ENCODE assay signal across 13 cellular contexts in genomic region chr10:46451365-46451764, GRCh38. TPM values are rescaled to one million over a fixed set of nuclear protein-coding genes. Genes with fewer than 3 reads are reported as not detected.
DNase-seq lines count a peak whose midpoint lies in the region; ATAC-seq, FAIRE-seq and TF ChIP-seq lines count a peak whose summit lies in the region.
"Not testable (repeated sequence)": the region's sequence is repeated elsewhere in the genome, so short reads cannot be mapped to it uniquely, and the experiment has no call there.
"Had no signal": no experiment of that assay in that cellular context is flagged by ENCODE, and none has a peak within 500 bp of the region (broad histone marks: within the 10 kb centered on the region; RNA-seq: fewer than 3 reads in every experiment).

No MANE protein-coding gene starts in this region.

- not testable (repeated sequence) for DNase-seq in K562 (ENCODE audit: extremely low read depth in 1 of 4, low spot score in 3 of 4); Right ventricle myocardium inferior (ENCODE audit: missing footprints); right cardiac atrium; HepG2 (ENCODE audit: low spot score); natural killer cell treated with Interleukin-12 subunit alpha and Interleukin-12 subunit beta and Interleukin-15 and Interleukin-18, amount 100 ng/mL, for 72 hours (ENCODE audit: low spot score); aorta
- peak; percentile 27 for DNase-seq in stomach

- not testable (repeated sequence) for H3K27me3 Mint-ChIP-seq in natural killer cell treated with Interleukin-12 subunit alpha and Interleukin-12 subunit beta and Interleukin-15 and Interleukin-18, amount 100 ng/mL, for 72 hours

- not testable (repeated sequence) for TF ChIP-seq POLR2A in K562 (conservative IDR thresholded peaks at IDR 0.05); HepG2 (IDR thresholded peaks at IDR 0.05; ENCODE audit: insufficient read depth in 1 of 2, low read depth in 2 of 2, low read length in 2 of 2); stomach (IDR thresholded peaks at IDR 0.05)

- CTCF ChIA-PET in K562 (lab: Yijun Ruan, JAX; ENCODE audit: low intra/inter-chr PET ratio); HepG2 (lab: Yijun Ruan, JAX; ENCODE audit: low intra/inter-chr PET ratio, low total read pairs): not testable (repeated sequence)

- H3K4me2 ChIP-seq in K562 (ENCODE audit: insufficient read depth, low read length); HepG2 (ENCODE audit: low read depth, low read length): not testable (repeated sequence)

- not testable (repeated sequence) for BruUV-seq in K562 (replicated peaks; lab: Mats Ljungman, UMichigan); HepG2 (replicated peaks; lab: Mats Ljungman, UMichigan)

- not testable (repeated sequence) for H3K27ac ChIP-seq in K562 (ENCODE audit: extremely low read depth, low read depth, low read length); right cardiac atrium (ENCODE audit: low read length); HepG2 (ENCODE audit: extremely low read length, insufficient read depth, low read length); stomach; aorta (ENCODE audit: low read depth in 1 of 2, low read length in 2 of 2)

- POLR2A ChIA-PET in K562 (lab: Yijun Ruan, JAX); HepG2 (lab: Yijun Ruan, JAX): not testable (repeated sequence)

- H3K27me3 ChIP-seq in K562 (ENCODE audit: control insufficient read depth in 2 of 2, insufficient read depth in 2 of 2, low read length in 2 of 2); right cardiac atrium (ENCODE audit: control insufficient read depth, insufficient read depth); HepG2 (ENCODE audit: control insufficient read depth in 1 of 2, insufficient read depth in 2 of 2, low read length in 2 of 2); stomach; aorta (ENCODE audit: control insufficient read depth in 1 of 2, insufficient read depth in 2 of 2, low read length in 1 of 2): not testable (repeated sequence)

- H3K4me3 Mint-ChIP-seq in natural killer cell treated with Interleukin-12 subunit alpha and Interleukin-12 subunit beta and Interleukin-15 and Interleukin-18, amount 100 ng/mL, for 72 hours: not testable (repeated sequence)

- ATAC-seq in K562 (peak; percentile 32; the same call in 2 of the 3 replicates), Right ventricle myocardium inferior (peak; percentile 27), right cardiac atrium (peak; percentile 48 to 57), HepG2 (peak; percentile 67), aorta (ENCODE audit: low FRiP score) (peak; percentile 63)
- peak; percentile 13 to 29 for ATAC-seq in natural killer cell treated with Interleukin-12 subunit alpha and Interleukin-12 subunit beta and Interleukin-15 and Interleukin-18, amount 100 ng/mL, for 72 hours

- H2AFZ ChIP-seq in K562 (ENCODE audit: low read depth, low read length); HepG2 (ENCODE audit: low read length): not testable (repeated sequence)

- in situ Hi-C loops in K562 (cut with MboI); HepG2 (cut with HindIII; ENCODE audit: extremely low pct_ligation_motif_present, low pct_unique_long_range_greater_than_20kb): not testable (repeated sequence)

- not testable (repeated sequence) for H3K36me3 Mint-ChIP-seq in natural killer cell treated with Interleukin-12 subunit alpha and Interleukin-12 subunit beta and Interleukin-15 and Interleukin-18, amount 100 ng/mL, for 72 hours

- H3K27ac Mint-ChIP-seq in natural killer cell treated with Interleukin-12 subunit alpha and Interleukin-12 subunit beta and Interleukin-15 and Interleukin-18, amount 100 ng/mL, for 72 hours: not testable (repeated sequence)

- H3K36me3 ChIP-seq in K562 (ENCODE audit: control insufficient read depth, insufficient read depth, low read length); HepG2 (replicated peaks in 1 of 2; ENCODE audit: control insufficient read depth in 1 of 2, insufficient read depth in 2 of 2, low read length in 2 of 2); stomach; aorta (ENCODE audit: control insufficient read depth in 1 of 2, insufficient read depth in 2 of 2, low read length in 1 of 2): not testable (repeated sequence)

- TF ChIP-seq RAD21 in K562 (CRISPR knock-in tag; conservative IDR thresholded peaks at IDR 0.05 in 1 of 2, IDR thresholded peaks at IDR 0.05 in 1 of 2); HepG2 (CRISPR knock-in tag; IDR thresholded peaks at IDR 0.05): not testable (repeated sequence)

- not testable (repeated sequence) for H4K20me1 ChIP-seq in K562 (replicated peaks; ENCODE audit: control insufficient read depth, insufficient read depth, low read length); HepG2 (ENCODE audit: insufficient read depth, low read length)

- H3K79me2 ChIP-seq in K562 (ENCODE audit: control insufficient read depth, insufficient read depth, low read length); HepG2 (ENCODE audit: insufficient read depth, low read length): not testable (repeated sequence)

- H3K9ac ChIP-seq in K562 (ENCODE audit: insufficient read depth in 1 of 2, low read depth in 2 of 2, low read length in 2 of 2); HepG2 (ENCODE audit: insufficient read depth, low read depth, low read length): not testable (repeated sequence)

- H3K9me3 ChIP-seq in K562 (replicated peaks; ENCODE audit: control insufficient read depth, insufficient read depth, low read depth, low read length); right cardiac atrium (ENCODE audit: control insufficient read depth, low read length); HepG2 (ENCODE audit: low read length); stomach; aorta (ENCODE audit: control insufficient read depth, low read length): not testable (repeated sequence)

- WGBS in K562 (ENCODE audit: insufficient coverage, low coverage, missing lambda C conversion rate): 0% methylated on average over 1 of the region's 1 CpG
- WGBS in right cardiac atrium: 64% methylated on average over 1 of the region's 1 CpG
- WGBS in HepG2 (ENCODE audit: low lambda C conversion rate): 0% methylated on average over 1 of the region's 1 CpG
- 27 to 50% (median 43%) methylated on average over 1 of the region's 1 CpG; no CpG with 5 or more reads in 2 of the 5 donors for WGBS in stomach, 5 donors
- 82 to 91% methylated on average over 1 of the region's 1 CpG for WGBS in aorta, 2 donors

- H3K9me1 ChIP-seq in K562 (ENCODE audit: control insufficient read depth, insufficient read depth, low read length): not testable (repeated sequence)

- not testable (repeated sequence) for H3K4me1 ChIP-seq in K562 (replicated peaks in 1 of 2; ENCODE audit: control insufficient read depth in 2 of 2, insufficient read depth in 2 of 2, low read length in 2 of 2); right cardiac atrium (ENCODE audit: control insufficient read depth, insufficient read depth, low read length); HepG2 (ENCODE audit: insufficient read depth, low read length); stomach; aorta (ENCODE audit: control insufficient read depth in 1 of 2, insufficient read depth in 2 of 2, low read length in 2 of 2)

- TF ChIP-seq EP300 in K562 (IDR thresholded peaks at IDR 0.05; ENCODE audit: low read length); HepG2 (IDR thresholded peaks at IDR 0.05; ENCODE audit: low read depth in 2 of 2, low read length in 2 of 2); HepG2 (CRISPR knock-in tag; IDR thresholded peaks at IDR 0.05; ENCODE audit: borderline replicate concordance); stomach (IDR thresholded peaks at IDR 0.05): not testable (repeated sequence)

- FAIRE-seq in K562 (lab: Jason Lieb, UNC); HepG2 (lab: Jason Lieb, UNC): not testable (repeated sequence)

- not testable (repeated sequence) for H3K4me1 Mint-ChIP-seq in natural killer cell treated with Interleukin-12 subunit alpha and Interleukin-12 subunit beta and Interleukin-15 and Interleukin-18, amount 100 ng/mL, for 72 hours (ENCODE audit: low read depth in 2 of 2)

- not testable (repeated sequence) for H3K9me3 Mint-ChIP-seq in natural killer cell treated with Interleukin-12 subunit alpha and Interleukin-12 subunit beta and Interleukin-15 and Interleukin-18, amount 100 ng/mL, for 72 hours

- TF ChIP-seq CTCF in K562 (IDR thresholded peaks at IDR 0.05 in 2 of 3, conservative IDR thresholded peaks at IDR 0.05 in 1 of 3; ENCODE audit: insufficient read depth in 2 of 3, low read depth in 1 of 3, low read length in 3 of 3); HepG2 (CRISPR knock-in tag; IDR thresholded peaks at IDR 0.05); stomach (IDR thresholded peaks at IDR 0.05): not testable (repeated sequence)

- H3K4me3 ChIP-seq in K562; right cardiac atrium (ENCODE audit: low read length); HepG2 (replicated peaks in 1 of 3; ENCODE audit: insufficient read depth in 1 of 3, low read depth in 2 of 3, low read length in 3 of 3); stomach; aorta (ENCODE audit: low read length in 2 of 2): not testable (repeated sequence)

- intact Hi-C loops in K562 (cut with micrococcal nuclease); Right ventricle myocardium inferior (cut with DNase I); right cardiac atrium (cut with DNase I); HepG2 (cut with micrococcal nuclease; ENCODE audit: unreplicated experiment); stomach (cut with DNase I; ENCODE audit: low total_unique reads); aorta (cut with DNase I): not testable (repeated sequence)

RNA-seq across cellular contexts. Expression of gene NPY4R, which starts 14.4 kb away (rescaled TPM):
- total RNA-seq in K562 (2011; cell fraction: chromatin; rRNA removed; ENCODE audit: low replicate concordance): not detected in 2 replicates
- not detected in 2 replicates for total RNA-seq in K562 (2011; cell fraction: nucleolus; rRNA removed)
- total RNA-seq in K562 (2011; cell fraction: nucleoplasm; rRNA removed): not detected in 2 replicates
- total RNA-seq in K562 (2014; rRNA removed) (not detected in 2 replicates), K562 (2014; rRNA removed; fragmentation: Illumina TruSeq; extraction: Trizol) (not detected in 2 replicates), K562 (2015; rRNA removed; fragmentation: Illumina TruSeq; extraction: Trizol) (not detected in 2 replicates), K562 (2021) (not detected in 2 replicates), Right ventricle myocardium inferior (not detected), right cardiac atrium (under 1 TPM in 2 of 4 donors, not detected in 2; 0.19 to 0.40 TPM), HepG2 (2016; rRNA removed; fragmentation: Illumina TruSeq; extraction: Trizol) (not detected in 2 replicates), stomach (10 to 100 TPM in 1 of 5 donors, 1 to 10 TPM in 1, not detected in 3; 3.0 to 22.9 TPM), aorta (not detected)
- polyA plus RNA-seq in K562 (2011; rRNA removed) (not detected in 2 replicates), K562 (2014; fragmentation: Illumina TruSeq; extraction: Trizol) (not detected in 2 replicates), K562 (2014; fragmentation: Nextera tagmentation; extraction: Ambion mirVana) (not detected), K562 (2014; rRNA removed) (not detected in 2 replicates), right cardiac atrium (0.09 TPM), HepG2 (2011; rRNA removed) (not detected in 2 replicates), stomach (under 1 TPM in 1 of 3 donors, not detected in 2; 0.19 TPM), aorta (not detected)
- not detected in 2 replicates for polyA plus RNA-seq in K562 (2011; cell fraction: cytosol; rRNA removed)
- polyA plus RNA-seq in K562 (2011; cell fraction: nucleus; rRNA removed): not detected in 2 replicates
- polyA plus RNA-seq in K562 (2012): not detected in 2 replicates
- not detected in 2 replicates for polyA minus RNA-seq in K562 (2011; rRNA and poly(A)+ RNA removed)
- not detected in 2 replicates for polyA minus RNA-seq in K562 (2011; cell fraction: cytosol; rRNA and poly(A)+ RNA removed)
- polyA minus RNA-seq in K562 (2011; cell fraction: nucleus; rRNA and poly(A)+ RNA removed): not detected in 2 replicates
- not detected in 2 replicates for total RNA-seq in HepG2 (2016; cell fraction: cytosol; rRNA removed; fragmentation: Illumina TruSeq; extraction: Trizol; ENCODE audit: low read depth)
- not detected in 2 replicates for total RNA-seq in HepG2 (2016; cell fraction: insoluble cytoplasmic fraction; rRNA removed; fragmentation: Illumina TruSeq; extraction: Trizol)
- not detected in 2 replicates for total RNA-seq in HepG2 (2016; cell fraction: membrane; rRNA removed; fragmentation: Illumina TruSeq; extraction: Trizol)
- not detected in 2 replicates for total RNA-seq in HepG2 (2016; cell fraction: nucleus; rRNA removed; fragmentation: Illumina TruSeq; extraction: Trizol)
- polyA plus RNA-seq in HepG2 (2011; cell fraction: cytosol; rRNA removed): not detected in 2 replicates
- not detected in 2 replicates for polyA plus RNA-seq in HepG2 (2011; cell fraction: nucleus; rRNA removed)
- not detected in 2 replicates for polyA plus RNA-seq in HepG2 (2012)
- polyA plus RNA-seq in HepG2 (2016; cell fraction: cytosol; fragmentation: Illumina TruSeq; extraction: Trizol; ENCODE audit: low read depth): not detected in 2 replicates
- polyA plus RNA-seq in HepG2 (2016; cell fraction: insoluble cytoplasmic fraction; fragmentation: Illumina TruSeq; extraction: Trizol; ENCODE audit: low read depth): not detected in 2 replicates
- polyA plus RNA-seq in HepG2 (2016; cell fraction: membrane; fragmentation: Illumina TruSeq; extraction: Trizol; ENCODE audit: low read depth): not detected in 2 replicates
- not detected in 2 replicates for polyA plus RNA-seq in HepG2 (2016; cell fraction: nucleus; fragmentation: Illumina TruSeq; extraction: Trizol; ENCODE audit: insufficient read depth, low read depth)
- polyA minus RNA-seq in HepG2 (2011; rRNA and poly(A)+ RNA removed; ENCODE audit: low replicate concordance): 29.0 TPM in 1 of 2 replicates, not detected in the other
- not detected in 2 replicates for polyA minus RNA-seq in HepG2 (2011; cell fraction: cytosol; rRNA and poly(A)+ RNA removed)
- not detected in 2 replicates for polyA minus RNA-seq in HepG2 (2011; cell fraction: nucleus; rRNA and poly(A)+ RNA removed)
- total RNA-seq in natural killer cell treated with Interleukin-12 subunit alpha and Interleukin-12 subunit beta and Interleukin-15 and Interleukin-18, amount 100 ng/mL, for 72 hours: not detected
- total RNA-seq: CD4-positive, CD25-positive, alpha-beta regulatory T cell; CD8-positive, alpha-beta memory T cell; G401; GM12878; H7; HT1080 had no signal
- polyA plus RNA-seq: CD4-positive, CD25-positive, alpha-beta regulatory T cell; CD8-positive, alpha-beta memory T cell; GM12878 had no signal
